Comparison of ENCODE assay signal across 10 cellular contexts in genomic region chr1:212908071-212908470, GRCh38. TPM values are rescaled to one million over a fixed set of nuclear protein-coding genes. Genes with fewer than 3 reads are reported as not detected.
DNase-seq lines count a peak whose midpoint lies in the region; ATAC-seq and TF ChIP-seq lines count a peak whose summit lies in the region.
"Not testable (repeated sequence)": the region's sequence is repeated elsewhere in the genome, so short reads cannot be mapped to it uniquely, and the experiment has no call there.
"Had no signal": no experiment of that assay in that cellular context is flagged by ENCODE, and none has a peak within 500 bp of the region (broad histone marks: within the 10 kb centered on the region; RNA-seq: fewer than 3 reads in every experiment).

No MANE protein-coding gene starts in this region.

- not testable (repeated sequence) for H3T11ph ChIP-seq in H9 (ENCODE audit: low read length)

- H3K4me3 Mint-ChIP-seq in H9 (peak overlapping the region; percentile 17 to 63; a peak in 4 of 5 replicates), WTC11 (peak overlapping the region; percentile 10), endodermal cell (peak overlapping the region; percentile 73)

- H3K4me3 ChIP-seq in HUES6 (ENCODE audit: low read depth, low read length); endodermal cell (ENCODE audit: low read length); iPS DF 6.9 (ENCODE audit: low read length); iPS-18a (ENCODE audit: low read length); mesendoderm (ENCODE audit: low read length): not testable (repeated sequence)

- H3K18ac ChIP-seq in H9 (ENCODE audit: insufficient read length, low read depth, low read length) = not testable (repeated sequence)
- peak overlapping the region; percentile 95 for H3K18ac ChIP-seq in mesendoderm (ENCODE audit: low read length)

- peak; percentile 32 for ATAC-seq in WTC11

- H2BK20ac ChIP-seq in H9 (ENCODE audit: low read depth, low read length, poor library complexity, severe bottlenecking) = not testable (repeated sequence)

- H3K27ac Mint-ChIP-seq in H9 (peak overlapping the region; percentile 97 to 100 (median 99)), WTC11 (peak overlapping the region; percentile 99), endodermal cell (peak overlapping the region; percentile 97)

- H3K79me2 ChIP-seq in H9 (ENCODE audit: insufficient read depth, low read length) (peaks cover 21% of the 10 kb centered on the region; the same call in 1 of the 2 replicates), mesendoderm (ENCODE audit: control insufficient read depth, insufficient read depth, low read length) (peaks cover 23% of the 10 kb centered on the region)

- H2BK15ac ChIP-seq in H9 (ENCODE audit: low read depth, low read length) = not testable (repeated sequence)
- H2BK15ac ChIP-seq in mesendoderm (replicated peaks; ENCODE audit: low read depth) = peak overlapping the region; percentile 85

- TF ChIP-seq CTCF in H9 (conservative IDR thresholded peaks at IDR 0.05); WTC11 (IDR thresholded peaks at IDR 0.05); endodermal cell (conservative IDR thresholded peaks at IDR 0.05): not testable (repeated sequence)

- not testable (repeated sequence) for H3K27me3 ChIP-seq in H9 (ENCODE audit: insufficient read depth, low read length); HUES6 (ENCODE audit: control insufficient read depth, insufficient read depth, low read length); endodermal cell (ENCODE audit: control insufficient read depth, insufficient read depth, low read length, poor library complexity, severe bottlenecking); iPS DF 6.9 (ENCODE audit: control insufficient read depth, insufficient read depth, low read length); iPS-18a (ENCODE audit: control insufficient read depth, insufficient read depth, low read length); mesendoderm (ENCODE audit: insufficient read depth, low read length, poor library complexity)

- H3K36me3 ChIP-seq in ES-I3 (ENCODE audit: insufficient read depth, low read length) (peaks cover 21% of the 10 kb centered on the region), HUES6 (ENCODE audit: control insufficient read depth, insufficient read depth, low read length) (peaks cover 47% of the 10 kb centered on the region), iPS-18a (ENCODE audit: control insufficient read depth, low read depth, low read length) (peaks cover 22% of the 10 kb centered on the region)
- not testable (repeated sequence) for H3K36me3 ChIP-seq in endodermal cell (ENCODE audit: control insufficient read depth, insufficient read depth, low read length); iPS DF 6.9 (ENCODE audit: control insufficient read depth, insufficient read depth, low read length); mesendoderm (ENCODE audit: control insufficient read depth, insufficient read depth, low read length)

- H2BK5ac ChIP-seq in H9 (ENCODE audit: insufficient read length, low read length) = peak overlapping the region; percentile 80
- H2BK5ac ChIP-seq in mesendoderm (ENCODE audit: low read length) = peak overlapping the region; percentile 92

- not testable (repeated sequence) for H3K4me2 ChIP-seq in H9 (ENCODE audit: insufficient read depth, insufficient read length, low read length); mesendoderm (ENCODE audit: low read length)

- not testable (repeated sequence) for H3K23ac ChIP-seq in H9 (ENCODE audit: insufficient read length, low read depth, low read length); mesendoderm (ENCODE audit: low read length)

- H2BK12ac ChIP-seq in H9 (ENCODE audit: insufficient read length, low read depth, low read length) = not testable (repeated sequence)

- H3K9me3 ChIP-seq in ES-I3 (ENCODE audit: control insufficient read depth, insufficient read depth, low read length) (peaks cover 18% of the 10 kb centered on the region), HUES6 (ENCODE audit: control insufficient read depth, insufficient read depth, low read depth, low read length) (peaks cover 31% of the 10 kb centered on the region), endodermal cell (ENCODE audit: control insufficient read depth, low read length) (peaks cover 25% of the 10 kb centered on the region), iPS-18a (ENCODE audit: control insufficient read depth, low read depth, low read length) (peaks cover 19% of the 10 kb centered on the region)
- not testable (repeated sequence) for H3K9me3 ChIP-seq in H9 (ENCODE audit: control insufficient read depth, low read depth, low read length); iPS DF 6.9 (ENCODE audit: control insufficient read depth, insufficient read depth, low read length)

- H3K4me1 Mint-ChIP-seq in H9 = peaks cover 53 to 69% of the 10 kb centered on the region in 2 experiments
- peaks cover 57% of the 10 kb centered on the region for H3K4me1 Mint-ChIP-seq in WTC11
- H3K4me1 Mint-ChIP-seq in endodermal cell = peaks cover 45% of the 10 kb centered on the region

- no CpG with 5 or more reads among the region's 12 CpGs for WGBS in H9 (ENCODE audit: extremely low coverage, insufficient read length, low lambda C conversion rate)
- 14 to 48% methylated on average over 10 to 12 of the region's 12 CpGs for WGBS in endodermal cell (ENCODE audit: insufficient coverage in 1 of 2, insufficient read length in 1 of 2), 2 experiments
- WGBS in iPS DF 6.9 (ENCODE audit: insufficient coverage, insufficient read length) = no CpG with 5 or more reads among the region's 12 CpGs
- WGBS in mesendoderm (ENCODE audit: extremely low coverage, insufficient coverage, low lambda C conversion rate) = no CpG with 5 or more reads among the region's 12 CpGs

- not testable (repeated sequence) for H3K23me2 ChIP-seq in H9 (ENCODE audit: insufficient read length, low read depth, low read length, poor library complexity, severe bottlenecking)

- H3K4ac ChIP-seq in H9 (ENCODE audit: low read depth, low read length) = not testable (repeated sequence)
- H3K4ac ChIP-seq in mesendoderm (ENCODE audit: low read depth, low read length) = peak overlapping the region; percentile 98

- POLR2A ChIA-PET in WTC11 (lab: Charles Lee) = interaction anchor here (1.2 kb wide), 1 partner anchor 50 kb away, joined by 5 read pairs; the partner anchor contains the start of gene FLVCR1

- not testable (repeated sequence) for H4K91ac ChIP-seq in H9 (ENCODE audit: insufficient read length, low read depth, low read length)

- not testable (repeated sequence) for H3K56ac ChIP-seq in H9 (ENCODE audit: insufficient read length, low read depth, low read length)
- peak overlapping the region; percentile 85 for H3K56ac ChIP-seq in mesendoderm (ENCODE audit: low read length)

- CTCF ChIA-PET in WTC11 (lab: Charles Lee) = not testable (repeated sequence)

- peak overlapping the region; percentile 10 for H2BK120ac ChIP-seq in H9 (ENCODE audit: low read depth, low read length, poor library complexity, severe bottlenecking)
- H2BK120ac ChIP-seq in mesendoderm (ENCODE audit: low read depth, low read length) = peak overlapping the region; percentile 96

- H4K8ac ChIP-seq in H9 (replicated peaks; ENCODE audit: insufficient read length, low read depth, low read length) = not testable (repeated sequence)
- peak overlapping the region; percentile 99 for H4K8ac ChIP-seq in mesendoderm (ENCODE audit: low read depth, low read length)

- not testable (repeated sequence) for H2AFZ ChIP-seq in H9 (ENCODE audit: low read length)

- H4K20me1 ChIP-seq in H9 (ENCODE audit: control insufficient read depth, insufficient read depth, insufficient read length) = not testable (repeated sequence)

- H2AK5ac ChIP-seq in H9 (ENCODE audit: insufficient read length, low read length) = not testable (repeated sequence)
- peak overlapping the region; percentile 62 for H2AK5ac ChIP-seq in mesendoderm (ENCODE audit: low read length)

- DNase-seq in H9 (peak; percentile 60), WTC11 (ENCODE audit: low spot score) (peak; percentile 38), endodermal cell (peak; percentile 75), mesendoderm (peak; percentile 49)
- not testable (repeated sequence) for DNase-seq in iPS DF 6.9 (ENCODE audit: low read depth, low spot score)

- H3K14ac ChIP-seq in H9 (ENCODE audit: insufficient read depth, low read length) = not testable (repeated sequence)

- H4K5ac ChIP-seq in H9 (ENCODE audit: insufficient read length, low read depth, low read length); mesendoderm (ENCODE audit: low read length): not testable (repeated sequence)

- H3K9me3 Mint-ChIP-seq in H9 = peaks cover 30 to 39% of the 10 kb centered on the region in 2 experiments
- peaks cover 30% of the 10 kb centered on the region for H3K9me3 Mint-ChIP-seq in WTC11
- H3K9me3 Mint-ChIP-seq in endodermal cell = peaks cover 29% of the 10 kb centered on the region

- peaks cover 50 to 69% (median 56%) of the 10 kb centered on the region in 3 experiments for H3K36me3 Mint-ChIP-seq in H9 (ENCODE audit: insufficient read depth in 1 of 3, low read depth in 3 of 3)
- H3K36me3 Mint-ChIP-seq in WTC11 = peaks cover 50% of the 10 kb centered on the region
- peaks cover 31% of the 10 kb centered on the region for H3K36me3 Mint-ChIP-seq in endodermal cell (ENCODE audit: low read depth)

- H3K27ac ChIP-seq in H9 (ENCODE audit: insufficient read length, low read depth, low read length) (peak overlapping the region; percentile 70), HUES6 (ENCODE audit: low read depth, low read length) (peak overlapping the region; percentile 98), iPS DF 6.9 (ENCODE audit: low read length) (peak overlapping the region; percentile 14), iPS-18a (ENCODE audit: low read length) (peak overlapping the region; percentile 72), mesendoderm (ENCODE audit: low read depth, low read length) (peak overlapping the region; percentile 81)
- H3K27ac ChIP-seq in endodermal cell (ENCODE audit: low read depth, low read length) = not testable (repeated sequence)

- H3K27me3 Mint-ChIP-seq in H9 (ENCODE audit: low read depth); WTC11 (ENCODE audit: low read depth); endodermal cell (ENCODE audit: insufficient read depth): not testable (repeated sequence)

- H3K9ac ChIP-seq in ES-I3 (ENCODE audit: low read depth, low read length) = peak overlapping the region; percentile 35; the same call in 1 of the 2 replicates
- not testable (repeated sequence) for H3K9ac ChIP-seq in H9 (ENCODE audit: extremely low read depth, insufficient read length, low read length); endodermal cell (ENCODE audit: extremely low read depth, low read length, poor library complexity, severe bottlenecking)
- H3K9ac ChIP-seq in HUES6 (ENCODE audit: low read length) = peak overlapping the region; percentile 92
- peak overlapping the region; percentile 39 for H3K9ac ChIP-seq in iPS-18a (ENCODE audit: low read length)
- peak overlapping the region; percentile 57 for H3K9ac ChIP-seq in mesendoderm (ENCODE audit: low read length)

- peaks cover 22% of the 10 kb centered on the region for H3K4me1 ChIP-seq in ES-I3 (ENCODE audit: insufficient read depth, low read length)
- H3K4me1 ChIP-seq in H9 (ENCODE audit: insufficient read depth, low read length); iPS DF 6.9 (ENCODE audit: control insufficient read depth, insufficient read depth, low read length): not testable (repeated sequence)
- peaks cover 31% of the 10 kb centered on the region for H3K4me1 ChIP-seq in HUES6 (ENCODE audit: control insufficient read depth, insufficient read depth, low read length)
- H3K4me1 ChIP-seq in endodermal cell (ENCODE audit: control insufficient read depth, insufficient read depth, low read length) = peaks cover 11% of the 10 kb centered on the region
- peaks cover 36% of the 10 kb centered on the region for H3K4me1 ChIP-seq in iPS-18a (ENCODE audit: control insufficient read depth, low read depth, low read length)
- H3K4me1 ChIP-seq in mesendoderm (ENCODE audit: control insufficient read depth, low read depth, low read length) = peaks cover 11% of the 10 kb centered on the region

- H3K79me1 ChIP-seq in H9 (ENCODE audit: insufficient read depth, low read depth, low read length, poor library complexity, severe bottlenecking); mesendoderm (ENCODE audit: low read length): not testable (repeated sequence)

RNA-seq across cellular contexts. Expression of gene VASH2, which starts 42.3 kb away (rescaled TPM):
- total RNA-seq in H9 (2021) = 76.1 and 79.5 TPM in 2 replicates
- total RNA-seq in WTC11 (2021) = 251 to 303 TPM (median 254 TPM) in 3 replicates
- 10 to 100 TPM; 13.7 to 30.2 TPM for total RNA-seq in endodermal cell
- polyA plus RNA-seq in endodermal cell (2013, experiment 1 of 2) = 22.4 TPM
- polyA plus RNA-seq in endodermal cell (2013, experiment 2 of 2) = 18.2 TPM
- 86.1 TPM for polyA plus RNA-seq in mesendoderm (2013, experiment 1 of 2)
- polyA plus RNA-seq in mesendoderm (2013, experiment 2 of 2) = 89.3 TPM
- total RNA-seq: B cell; CD8-positive, alpha-beta T cell had no signal

RNA-seq across cellular contexts. Expression of gene FLVCR1, which starts 50.0 kb away (rescaled TPM):
- total RNA-seq in H9 (2021) (53.6 and 55.2 TPM in 2 replicates), WTC11 (2021) (67.9 to 78.6 TPM (median 69.4 TPM) in 3 replicates), endodermal cell (10 to 100 TPM; 47.3 to 49.2 TPM)
- 28.6 TPM for polyA plus RNA-seq in endodermal cell (2013, experiment 1 of 2)
- polyA plus RNA-seq in endodermal cell (2013, experiment 2 of 2) = 27.8 TPM
- 21.8 TPM for polyA plus RNA-seq in mesendoderm (2013, experiment 1 of 2)
- 23.8 TPM for polyA plus RNA-seq in mesendoderm (2013, experiment 2 of 2)

Comparison
In these comparisons a context has a peak if more than half of its experiments do, and no peak if none do; other contexts are left out.
1. H3K4me3 Mint-ChIP-seq: peak in every context shown above with its lines; median percentile 73 in endodermal cell; 40 in H9; 10 in WTC11.